Comparison of ENCODE assay signal across 7 cellular contexts in genomic region chr9:96984887-96985286, GRCh38. TPM values are rescaled to one million over a fixed set of nuclear protein-coding genes. Genes with fewer than 3 reads are reported as not detected.
"Had no signal": no experiment of that assay in that cellular context is flagged by ENCODE, and none has a peak within 500 bp of the region (broad histone marks: within the 10 kb centered on the region; RNA-seq: fewer than 3 reads in every experiment).

No MANE protein-coding gene starts in this region.

RNA-seq across cellular contexts. Expression of gene CTSV, which starts 54.1 kb away (rescaled TPM):
- total RNA-seq: Right ventricle myocardium inferior had no signal

RNA-seq across cellular contexts. Expression of gene NUTM2G, which starts 56.2 kb away (rescaled TPM):
- total RNA-seq: LHCN-M2, MCF 10A, NCI-H460, PC-9, Right ventricle myocardium inferior, RPMI7951, SK-MEL-5 had no signal
